15 cellular contexts compared by ENCODE assay signal in the genomic region with DNA sequence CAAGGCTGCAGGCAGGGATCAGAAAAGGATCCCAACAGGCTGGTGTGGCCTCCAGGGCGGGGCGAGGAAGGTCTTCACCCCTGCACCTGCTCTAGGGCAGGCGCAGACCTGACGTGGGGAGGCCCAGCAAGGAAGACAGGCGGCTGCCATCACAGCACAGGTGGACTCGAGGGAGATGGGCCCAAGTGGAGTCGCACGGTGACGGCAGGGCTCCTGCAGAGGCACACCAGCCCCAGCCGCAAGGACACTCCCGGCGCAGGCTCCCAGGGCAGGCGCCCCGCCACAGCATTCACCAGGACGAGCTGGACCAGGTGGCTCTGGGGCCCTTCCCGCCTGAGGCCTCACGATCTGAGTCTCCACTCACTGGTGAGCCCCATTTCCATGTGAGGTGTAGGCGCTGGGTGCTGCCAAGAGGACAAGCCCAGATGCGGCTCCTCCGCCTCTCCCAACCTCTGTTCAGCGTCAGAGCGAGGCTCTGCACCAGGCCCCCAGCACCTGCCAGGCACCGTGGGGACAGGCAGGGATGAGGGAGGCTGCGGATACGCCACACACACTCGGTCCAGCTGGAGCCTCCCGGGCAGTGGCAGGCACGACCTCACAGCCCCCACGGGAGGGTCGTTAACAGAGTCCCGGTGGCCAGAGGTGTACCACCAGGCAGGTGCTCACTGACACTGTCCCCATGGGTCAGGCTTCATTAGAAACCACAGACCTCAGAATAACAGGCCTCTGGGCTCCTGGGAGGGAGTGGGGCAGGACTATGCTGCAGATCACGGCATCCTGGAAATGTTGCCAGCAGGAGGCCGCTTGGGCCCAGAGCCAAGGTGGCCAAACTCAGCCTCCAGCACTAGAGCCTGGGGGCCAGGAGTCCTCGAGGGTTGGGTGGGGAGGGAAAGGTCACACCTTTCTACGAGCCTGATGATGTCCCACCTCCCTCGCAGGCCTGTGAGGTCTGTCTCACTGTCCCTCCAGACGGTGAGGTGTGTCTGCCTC.
DNase-seq lines count a peak whose midpoint lies in the region; ATAC-seq lines count a peak whose summit lies in the region.
"Had no signal": no experiment of that assay in that cellular context is flagged by ENCODE, and none has a peak within 500 bp of the region (broad histone marks: within the 10 kb centered on the region; RNA-seq: fewer than 3 reads in every experiment).

No MANE protein-coding gene starts in this region.

- H3K27me3 Mint-ChIP-seq in activated naive CD8-positive, alpha-beta T cell, result no peaks in the 10 kb centered on the region
- H3K27me3 Mint-ChIP-seq in activated naive CD8-positive, alpha-beta T cell treated with anti-CD3 and anti-CD28 coated beads for 36 hours, result no peaks in the 10 kb centered on the region
- H3K27me3 Mint-ChIP-seq in central memory CD8-positive, alpha-beta T cell, result no peaks in the 10 kb centered on the region
- H3K27me3 Mint-ChIP-seq: dendritic cell treated with granulocyte-macrophage colony-stimulating factor and Interleukin-4, amounts not matched to agents 40 ng/mL and 50 ng/mL, for 4 days had no signal

- DNase-seq in activated naive CD8-positive, alpha-beta T cell treated with anti-CD3 and anti-CD28 coated beads for 36 hours, result no peak
- peak; percentile 22 for DNase-seq in LHCN-M2 (ENCODE audit: low read depth)
- DNase-seq in central memory CD8-positive, alpha-beta T cell (ENCODE audit: low spot score in 2 of 2), result no peak
- DNase-seq in stimulated activated effector memory CD8-positive, alpha-beta T cell treated with anti-CD3 and anti-CD28 coated beads, Interleukin-12 subunit alpha, Interleukin-12 subunit beta, amount 100 ng/mL, for 72 hours (ENCODE audit: low spot score in 2 of 2), result no peak
- DNase-seq in UCSD-AML1 (lab: John Stamatoyannopoulos, UW; ENCODE audit: unreplicated experiment), result no peak
- DNase-seq in stimulated activated naive CD8-positive, alpha-beta T cell treated with anti-CD3 and anti-CD28 coated beads, Interleukin-15, Interleukin-2, amounts not matched to agents 100 U/mL and 50 U/mL, for 24 hours, result no peak
- DNase-seq: activated CD8-positive, alpha-beta memory T cell treated with anti-CD3 and anti-CD28 coated beads, Interleukin-2, amount 50 U/mL, for 48 hours; activated gamma-delta T cell; Calu3; MV-4-11 had no signal

- no peak overlapping the region for H3K27ac Mint-ChIP-seq in activated naive CD8-positive, alpha-beta T cell
- no peak overlapping the region for H3K27ac Mint-ChIP-seq in activated naive CD8-positive, alpha-beta T cell treated with anti-CD3 and anti-CD28 coated beads for 36 hours
- H3K27ac Mint-ChIP-seq in central memory CD8-positive, alpha-beta T cell (ENCODE audit: low read depth), result peak overlapping the region; percentile 94
- H3K27ac Mint-ChIP-seq in stimulated activated effector memory CD8-positive, alpha-beta T cell treated with anti-CD3 and anti-CD28 coated beads, Interleukin-12 subunit alpha, Interleukin-12 subunit beta, amount 100 ng/mL, for 72 hours, result peak overlapping the region; percentile 77

- no peak for ATAC-seq in central memory CD8-positive, alpha-beta T cell (replicated peaks; ENCODE audit: extremely low read depth, poor library complexity, severe bottlenecking)
- ATAC-seq in stimulated activated effector memory CD8-positive, alpha-beta T cell treated with anti-CD3 and anti-CD28 coated beads, Interleukin-12 subunit alpha, Interleukin-12 subunit beta, amount 100 ng/mL, for 72 hours, result no peak
- ATAC-seq in HG02623 (IDR thresholded peaks at IDR 0.05; ENCODE audit: unreplicated experiment), result no peak
- ATAC-seq in stimulated activated naive CD8-positive, alpha-beta T cell treated with anti-CD3 and anti-CD28 coated beads, Interleukin-15, Interleukin-2, amounts not matched to agents 100 U/mL and 50 U/mL, for 24 hours, result no peak
- ATAC-seq: esophagus mucosa, Right ventricle myocardium inferior had no signal

- peak overlapping the region; percentile 78 for H3K4me3 Mint-ChIP-seq in activated naive CD8-positive, alpha-beta T cell
- no peak overlapping the region for H3K4me3 Mint-ChIP-seq in activated naive CD8-positive, alpha-beta T cell treated with anti-CD3 and anti-CD28 coated beads for 36 hours
- peak overlapping the region; percentile 78 for H3K4me3 Mint-ChIP-seq in central memory CD8-positive, alpha-beta T cell
- peak overlapping the region; percentile 53 for H3K4me3 Mint-ChIP-seq in stimulated activated effector memory CD8-positive, alpha-beta T cell treated with anti-CD3 and anti-CD28 coated beads, Interleukin-12 subunit alpha, Interleukin-12 subunit beta, amount 100 ng/mL, for 72 hours
- H3K4me3 Mint-ChIP-seq: dendritic cell treated with granulocyte-macrophage colony-stimulating factor and Interleukin-4, amounts not matched to agents 40 ng/mL and 50 ng/mL, for 4 days had no signal

- H3K4me1 Mint-ChIP-seq in activated naive CD8-positive, alpha-beta T cell (ENCODE audit: low read depth), result peaks cover 30% of the 10 kb centered on the region
- H3K4me1 Mint-ChIP-seq in activated naive CD8-positive, alpha-beta T cell treated with anti-CD3 and anti-CD28 coated beads for 36 hours, result peaks cover 20% of the 10 kb centered on the region
- peaks cover 27% of the 10 kb centered on the region for H3K4me1 Mint-ChIP-seq in central memory CD8-positive, alpha-beta T cell
- peaks cover 37% of the 10 kb centered on the region for H3K4me1 Mint-ChIP-seq in stimulated activated effector memory CD8-positive, alpha-beta T cell treated with anti-CD3 and anti-CD28 coated beads, Interleukin-12 subunit alpha, Interleukin-12 subunit beta, amount 100 ng/mL, for 72 hours

- no peaks in the 10 kb centered on the region for H3K36me3 Mint-ChIP-seq in activated naive CD8-positive, alpha-beta T cell
- peaks cover 16% of the 10 kb centered on the region for H3K36me3 Mint-ChIP-seq in activated naive CD8-positive, alpha-beta T cell treated with anti-CD3 and anti-CD28 coated beads for 36 hours
- H3K36me3 Mint-ChIP-seq in central memory CD8-positive, alpha-beta T cell (ENCODE audit: insufficient read depth), result peaks cover 6% of the 10 kb centered on the region
- peaks cover 6% of the 10 kb centered on the region for H3K36me3 Mint-ChIP-seq in stimulated activated effector memory CD8-positive, alpha-beta T cell treated with anti-CD3 and anti-CD28 coated beads, Interleukin-12 subunit alpha, Interleukin-12 subunit beta, amount 100 ng/mL, for 72 hours

- H3K9me3 Mint-ChIP-seq in activated naive CD8-positive, alpha-beta T cell (ENCODE audit: low read depth), result no peaks in the 10 kb centered on the region
- peaks cover 1% of the 10 kb centered on the region for H3K9me3 Mint-ChIP-seq in activated naive CD8-positive, alpha-beta T cell treated with anti-CD3 and anti-CD28 coated beads for 36 hours
- H3K9me3 Mint-ChIP-seq in central memory CD8-positive, alpha-beta T cell, result no peaks in the 10 kb centered on the region
- no peaks in the 10 kb centered on the region for H3K9me3 Mint-ChIP-seq in stimulated activated effector memory CD8-positive, alpha-beta T cell treated with anti-CD3 and anti-CD28 coated beads, Interleukin-12 subunit alpha, Interleukin-12 subunit beta, amount 100 ng/mL, for 72 hours

Comparison
In these comparisons a context has a peak if more than half of its experiments do, and no peak if none do; other contexts are left out.
1. H3K27ac Mint-ChIP-seq: peak in central memory CD8-positive, alpha-beta T cell (single experiment) and stimulated activated effector memory CD8-positive, alpha-beta T cell treated with anti-CD3 and anti-CD28 coated beads, Interleukin-12 subunit alpha, Interleukin-12 subunit beta, amount 100 ng/mL, for 72 hours (single experiment); none in activated naive CD8-positive, alpha-beta T cell (single experiment) and activated naive CD8-positive, alpha-beta T cell treated with anti-CD3 and anti-CD28 coated beads for 36 hours (single experiment).